Comparison of ENCODE assay signal across 8 cellular contexts in the genomic region with DNA sequence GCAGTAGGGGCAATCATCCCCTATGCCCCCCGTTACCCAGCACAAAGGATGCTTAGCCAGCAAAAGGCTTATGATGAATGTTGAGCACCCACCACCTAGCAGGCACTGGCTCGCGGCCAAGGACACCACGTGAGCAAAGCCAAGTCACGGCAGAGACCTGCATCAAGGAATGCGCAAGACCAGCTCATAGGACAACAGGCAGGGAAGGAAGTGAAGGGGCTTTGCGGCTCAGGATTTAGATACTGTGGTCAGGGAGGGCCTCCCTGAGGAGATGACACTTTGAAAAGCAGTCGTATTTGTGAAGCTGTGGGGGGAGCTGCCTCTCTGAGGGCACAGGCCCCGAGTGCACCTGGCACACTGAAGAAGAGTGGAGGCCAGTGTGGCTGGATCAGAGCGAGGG. TPM values are rescaled to one million over a fixed set of nuclear protein-coding genes. Genes with fewer than 3 reads are reported as not detected.
DNase-seq lines count a peak whose midpoint lies in the region; ATAC-seq and TF ChIP-seq lines count a peak whose summit lies in the region.
"Had no signal": no experiment of that assay in that cellular context is flagged by ENCODE, and none has a peak within 500 bp of the region (broad histone marks: within the 10 kb centered on the region; RNA-seq: fewer than 3 reads in every experiment).

No MANE protein-coding gene starts in this region.

- H3K9me3 Mint-ChIP-seq in activated naive CD8-positive, alpha-beta T cell treated with anti-CD3 and anti-CD28 coated beads, Interleukin-2, amount 50 U/mL, for 24 hours: no peaks in the 10 kb centered on the region

- no peak for TF ChIP-seq EP300 in stomach (IDR thresholded peaks at IDR 0.05)

- peak overlapping the region in 4 of 5 donors; percentile 36 to 83 (median 75) for H3K27ac ChIP-seq in stomach
- H3K27ac ChIP-seq: parathyroid adenoma had no signal

- H3K27ac Mint-ChIP-seq in activated naive CD8-positive, alpha-beta T cell treated with anti-CD3 and anti-CD28 coated beads, Interleukin-2, amount 50 U/mL, for 24 hours: peak overlapping the region; percentile 84

- H3K27me3 Mint-ChIP-seq in activated naive CD8-positive, alpha-beta T cell treated with anti-CD3 and anti-CD28 coated beads, Interleukin-2, amount 50 U/mL, for 24 hours: no peaks in the 10 kb centered on the region

- peaks cover 2 to 36% (median 25%) of the 10 kb centered on the region in 4 donors for H3K36me3 ChIP-seq in stomach

- ATAC-seq in activated naive CD8-positive, alpha-beta T cell treated with anti-CD3 and anti-CD28 coated beads, Interleukin-2, amount 50 U/mL, for 24 hours: peak; percentile 7
- ATAC-seq in GM19023 (IDR thresholded peaks at IDR 0.05; ENCODE audit: unreplicated experiment): no peak

- TF ChIP-seq CTCF in stomach (IDR thresholded peaks at IDR 0.05): no peak

- H3K4me3 Mint-ChIP-seq in activated naive CD8-positive, alpha-beta T cell treated with anti-CD3 and anti-CD28 coated beads, Interleukin-2, amount 50 U/mL, for 24 hours: peak overlapping the region; percentile 48

- peaks cover 41 to 100% (median 78%) of the 10 kb centered on the region in 4 donors for H3K4me1 ChIP-seq in stomach

- H3K4me1 Mint-ChIP-seq in activated naive CD8-positive, alpha-beta T cell treated with anti-CD3 and anti-CD28 coated beads, Interleukin-2, amount 50 U/mL, for 24 hours: peaks cover 93% of the 10 kb centered on the region

- H3K36me3 Mint-ChIP-seq in activated naive CD8-positive, alpha-beta T cell treated with anti-CD3 and anti-CD28 coated beads, Interleukin-2, amount 50 U/mL, for 24 hours (ENCODE audit: low read depth): peaks cover 31% of the 10 kb centered on the region

- DNase-seq in HT1080 (ENCODE audit: low read depth): peak; percentile 93
- peak; percentile 14 for DNase-seq in RPMI8226
- DNase-seq in activated naive CD8-positive, alpha-beta T cell treated with anti-CD3 and anti-CD28 coated beads, Interleukin-2, amount 50 U/mL, for 24 hours: peak; percentile 76
- peak; percentile 84 for DNase-seq in kidney tubule cell (ENCODE audit: low spot score)
- DNase-seq in stomach: peak; percentile 48
- no peak for DNase-seq in inferior parietal cortex (ENCODE audit: extremely low spot score)

- no peaks in the 10 kb centered on the region for H3K9me3 ChIP-seq in stomach

- H3K27me3 ChIP-seq in stomach: no peaks in the 10 kb centered on the region

- WGBS in stomach, 5 donors: 35 to 51% (median 38%) methylated on average over 10 of the region's 10 CpGs

- intact Hi-C loops in stomach (cut with DNase I; ENCODE audit: low total_unique reads): no loop called here

- no peak overlapping the region for H3K4me3 ChIP-seq in stomach

- no peak for TF ChIP-seq POLR2A in stomach (IDR thresholded peaks at IDR 0.05)

RNA-seq across cellular contexts. Expression of a gene that starts 32.8 kb away (rescaled TPM):
- 60.1 and 69.6 TPM in 2 replicates for total RNA-seq in HT1080 (2014; rRNA removed; shearing (Covaris generic))
- 84.4 and 101 TPM in 2 replicates for polyA plus RNA-seq in HT1080 (2015; cell fraction: cytosol; rRNA removed)
- polyA plus RNA-seq in HT1080 (2015; cell fraction: nucleus; rRNA removed): 49.1 and 50.4 TPM in 2 replicates
- total RNA-seq in stomach: 10 to 100 TPM in 2 of 5 donors, 1 to 10 TPM in 3; 5.3 to 21.7 (median 9.8) TPM
- polyA plus RNA-seq in stomach: 1 to 10 TPM; 2.5 to 8.1 (median 7.3) TPM
